25 cellular contexts compared by ENCODE assay signal in genomic region chr3:36312351-36312750, GRCh38.
DNase-seq lines count a peak whose midpoint lies in the region; ATAC-seq and TF ChIP-seq lines count a peak whose summit lies in the region.
"Had no signal": no experiment of that assay in that cellular context is flagged by ENCODE, and none has a peak within 500 bp of the region (broad histone marks: within the 10 kb centered on the region; RNA-seq: fewer than 3 reads in every experiment).

No MANE protein-coding gene starts in this region.

- CTCF ChIA-PET in CD8-positive, alpha-beta T cell (lab: Charles Lee) = no interaction called here

- H3K36me3 ChIP-seq in BE2C = no peaks in the 10 kb centered on the region
- no peaks in the 10 kb centered on the region for H3K36me3 ChIP-seq in CD8-positive, alpha-beta T cell (ENCODE audit: insufficient read depth, low read length)
- H3K36me3 ChIP-seq: breast epithelium, heart right ventricle, left ventricle myocardium inferior, right lobe of liver, thyroid gland had no signal

- H3K27me3 Mint-ChIP-seq in CD8-positive, alpha-beta T cell (ENCODE audit: low read depth) = no peaks in the 10 kb centered on the region
- no peaks in the 10 kb centered on the region for H3K27me3 Mint-ChIP-seq in activated T-cell treated with anti-CD3 and anti-CD28 coated beads, Interleukin-2, amount 50 U/mL, for 72 hours (ENCODE audit: low read depth)
- H3K27me3 Mint-ChIP-seq: CD4-positive, alpha-beta T cell; IgD-negative memory B cell; stimulated activated naive CD8-positive, alpha-beta T cell treated with anti-CD3 and anti-CD28 coated beads, Interleukin-15, Interleukin-2, amounts not matched to agents 100 ng/mL and 50 ng/mL, for 24 hours had no signal

- no peak for ATAC-seq in CD8-positive, alpha-beta T cell
- no peak for ATAC-seq in activated T-cell treated with anti-CD3 and anti-CD28 coated beads, Interleukin-2, amount 50 U/mL, for 72 hours (replicated peaks in 1 of 2)
- no peak for ATAC-seq in GM19324 (IDR thresholded peaks at IDR 0.05; ENCODE audit: low FRiP score, unreplicated experiment)
- ATAC-seq in HG02678 (IDR thresholded peaks at IDR 0.05; ENCODE audit: unreplicated experiment) = no peak
- ATAC-seq: activated CD8-positive, alpha-beta T cell treated with anti-CD3 and anti-CD28 coated beads, Interleukin-2, amount 10 ng/mL, durations not matched to agents 7 days and 5 days; heart right ventricle; right lobe of liver had no signal

- H3K27ac Mint-ChIP-seq in CD8-positive, alpha-beta T cell = no peak overlapping the region
- H3K27ac Mint-ChIP-seq in activated T-cell treated with anti-CD3 and anti-CD28 coated beads, Interleukin-2, amount 50 U/mL, for 72 hours = no peak overlapping the region
- H3K27ac Mint-ChIP-seq: activated CD8-positive, alpha-beta T cell treated with anti-CD3 and anti-CD28 coated beads, Interleukin-2, amount 10 ng/mL, durations not matched to agents 7 days and 5 days; CD4-positive, alpha-beta T cell; IgD-negative memory B cell; stimulated activated naive CD8-positive, alpha-beta T cell treated with anti-CD3 and anti-CD28 coated beads, Interleukin-15, Interleukin-2, amounts not matched to agents 100 ng/mL and 50 ng/mL, for 24 hours had no signal

- POLR2A ChIA-PET in CD8-positive, alpha-beta T cell (lab: Charles Lee) = no interaction called here

- H3K9me3 ChIP-seq in BE2C = no peaks in the 10 kb centered on the region
- no peaks in the 10 kb centered on the region for H3K9me3 ChIP-seq in CD8-positive, alpha-beta T cell (ENCODE audit: low read length)
- H3K9me3 ChIP-seq: right lobe of liver, thyroid gland had no signal

- no peaks in the 10 kb centered on the region for H3K36me3 Mint-ChIP-seq in CD8-positive, alpha-beta T cell
- H3K36me3 Mint-ChIP-seq in activated T-cell treated with anti-CD3 and anti-CD28 coated beads, Interleukin-2, amount 50 U/mL, for 72 hours (ENCODE audit: insufficient read depth in 2 of 2) = no peaks in the 10 kb centered on the region

- H3K27me3 ChIP-seq in BE2C = no peaks in the 10 kb centered on the region
- no peaks in the 10 kb centered on the region for H3K27me3 ChIP-seq in CD8-positive, alpha-beta T cell (ENCODE audit: insufficient read depth, low read length)
- H3K27me3 ChIP-seq: breast epithelium, heart right ventricle, right lobe of liver, thyroid gland had no signal

- H3K4me3 ChIP-seq in BE2C (ENCODE audit: low read depth, low read length) (no peak overlapping the region), epithelial cell of esophagus (ENCODE audit: low read length) (no peak overlapping the region)
- H3K4me3 ChIP-seq in CD8-positive, alpha-beta T cell (ENCODE audit: low read depth, low read length) = no peak overlapping the region
- H3K4me3 ChIP-seq: breast epithelium, heart right ventricle, left ventricle myocardium inferior, right lobe of liver, thyroid gland had no signal

- H3K9me3 Mint-ChIP-seq in CD8-positive, alpha-beta T cell = peaks cover 13% of the 10 kb centered on the region
- peaks cover 2 to 10% of the 10 kb centered on the region in 2 donors for H3K9me3 Mint-ChIP-seq in activated T-cell treated with anti-CD3 and anti-CD28 coated beads, Interleukin-2, amount 50 U/mL, for 72 hours

- no peak overlapping the region for H3K27ac ChIP-seq in CD8-positive, alpha-beta T cell (ENCODE audit: low read depth, low read length)
- H3K27ac ChIP-seq: breast epithelium, heart right ventricle, left ventricle myocardium inferior, right lobe of liver, thyroid gland had no signal

- intact Hi-C loops in CD8-positive, alpha-beta T cell (cut with DNase I, micrococcal nuclease) = no loop called here

- TF ChIP-seq CTCF in BE2C (IDR thresholded peaks at IDR 0.05; ENCODE audit: low read depth, low read length) = peak; percentile 24; the same call in 1 of the 2 replicates
- no peak for TF ChIP-seq CTCF in epithelial cell of esophagus (IDR thresholded peaks at IDR 0.05; ENCODE audit: insufficient read depth, low read depth, low read length, missing control alignments)
- no peak for TF ChIP-seq CTCF in CD8-positive, alpha-beta T cell (IDR thresholded peaks at IDR 0.05)

- H3K4me1 Mint-ChIP-seq in CD8-positive, alpha-beta T cell (ENCODE audit: low read depth) = no peaks in the 10 kb centered on the region
- no peaks in the 10 kb centered on the region for H3K4me1 Mint-ChIP-seq in activated T-cell treated with anti-CD3 and anti-CD28 coated beads, Interleukin-2, amount 50 U/mL, for 72 hours (ENCODE audit: low read depth)
- H3K4me1 Mint-ChIP-seq: IgD-negative memory B cell had no signal

- peak; percentile 26 for DNase-seq in BE2C
- DNase-seq in DMS153 (lab: John Stamatoyannopoulos, UW) = peak; percentile 41
- DNase-seq in NCI-H2029 treated with DMSO at 0.1 percent for 48 hours (lab: John Stamatoyannopoulos, UW) = peak; percentile 55
- peak; percentile 17 for DNase-seq in epithelial cell of esophagus (ENCODE audit: low read depth)
- no peak for DNase-seq in CD8-positive, alpha-beta T cell
- no peak for DNase-seq in activated T-cell treated with anti-CD3 and anti-CD28 coated beads, Interleukin-2, amount 50 U/mL, for 72 hours
- DNase-seq: activated CD8-positive, alpha-beta T cell treated with anti-CD3 and anti-CD28 coated beads, Interleukin-2, amount 10 ng/mL, durations not matched to agents 7 days and 5 days; activated naive CD4-positive, alpha-beta T cell treated with Interleukin-2 at 50 U/mL for 16 hours; activated T-cell treated with anti-CD3 and anti-CD28 coated beads, Interleukin-2, amount 50 U/mL, for 1 hour; amniotic stem cell; CD4-positive, alpha-beta T cell; cortex of kidney; DND-41; heart right ventricle; left ventricle myocardium inferior; NCI-H1694 treated with DMSO at 0.1 percent for 48 hours; NCI-H526; right lobe of liver; T-helper 9 cell; thyroid gland had no signal

- H3K4me3 Mint-ChIP-seq in CD8-positive, alpha-beta T cell = no peak overlapping the region
- H3K4me3 Mint-ChIP-seq in activated T-cell treated with anti-CD3 and anti-CD28 coated beads, Interleukin-2, amount 50 U/mL, for 72 hours = no peak overlapping the region
- H3K4me3 Mint-ChIP-seq: activated CD8-positive, alpha-beta T cell treated with anti-CD3 and anti-CD28 coated beads, Interleukin-2, amount 10 ng/mL, durations not matched to agents 7 days and 5 days; CD4-positive, alpha-beta T cell; IgD-negative memory B cell; stimulated activated naive CD8-positive, alpha-beta T cell treated with anti-CD3 and anti-CD28 coated beads, Interleukin-15, Interleukin-2, amounts not matched to agents 100 ng/mL and 50 ng/mL, for 24 hours had no signal

- H3K4me1 ChIP-seq in BE2C = no peaks in the 10 kb centered on the region
- H3K4me1 ChIP-seq in CD8-positive, alpha-beta T cell (ENCODE audit: insufficient read depth, low read length) = no peaks in the 10 kb centered on the region
- H3K4me1 ChIP-seq: breast epithelium, heart right ventricle, left ventricle myocardium inferior, right lobe of liver, thyroid gland had no signal

Comparison
In these comparisons a context has a peak if more than half of its experiments do, and no peak if none do; other contexts are left out.
1. DNase-seq: peak in BE2C (single experiment), DMS153 (single experiment), NCI-H2029 treated with DMSO at 0.1 percent for 48 hours (single experiment) and epithelial cell of esophagus (single experiment); none in CD8-positive, alpha-beta T cell (0 of 7) and activated T-cell treated with anti-CD3 and anti-CD28 coated beads, Interleukin-2, amount 50 U/mL, for 72 hours (0 of 2).